18 cellular contexts compared by ENCODE assay signal in the genomic region with DNA sequence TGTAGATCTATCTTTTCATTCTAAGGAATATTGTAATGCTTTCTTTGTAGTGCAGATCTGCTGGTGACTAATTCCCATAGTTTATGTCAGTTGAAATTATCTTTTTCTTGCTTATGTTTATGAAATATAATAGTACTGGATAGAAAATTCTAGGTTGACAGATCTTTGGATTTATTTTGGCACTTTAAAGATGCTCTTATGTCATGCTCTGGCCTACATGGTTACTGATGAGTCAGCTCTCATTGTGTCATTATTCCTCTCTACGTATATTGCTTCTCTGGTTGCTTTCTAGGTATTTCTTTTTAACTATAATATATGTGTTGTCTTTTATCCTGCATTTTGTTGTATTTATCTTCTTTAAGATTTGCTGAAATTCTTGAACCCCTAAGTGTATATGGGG.
"Had no signal": no experiment of that assay in that cellular context is flagged by ENCODE, and none has a peak within 500 bp of the region (broad histone marks: within the 10 kb centered on the region; RNA-seq: fewer than 3 reads in every experiment).

No MANE protein-coding gene starts in this region.

- H3K27ac Mint-ChIP-seq: dendritic cell treated with granulocyte-macrophage colony-stimulating factor and Interleukin-4, amounts not matched to agents 40 ng/mL and 50 ng/mL, for 4 days; effector memory CD8-positive, alpha-beta T cell; naive thymus-derived CD8-positive, alpha-beta T cell had no signal

- H3K4me3 Mint-ChIP-seq: dendritic cell treated with granulocyte-macrophage colony-stimulating factor and Interleukin-4, amounts not matched to agents 40 ng/mL and 50 ng/mL, for 4 days; effector memory CD8-positive, alpha-beta T cell; naive thymus-derived CD8-positive, alpha-beta T cell had no signal

- H3K27ac ChIP-seq: esophagus squamous epithelium, heart left ventricle, neutrophil, psoas muscle, sigmoid colon had no signal

- H3K36me3 Mint-ChIP-seq: naive thymus-derived CD8-positive, alpha-beta T cell had no signal

- H3K27me3 ChIP-seq: esophagus squamous epithelium, heart left ventricle, neutrophil, sigmoid colon had no signal

- H3K4me1 ChIP-seq: esophagus squamous epithelium, heart left ventricle, psoas muscle had no signal

- H3K27me3 Mint-ChIP-seq: dendritic cell treated with granulocyte-macrophage colony-stimulating factor and Interleukin-4, amounts not matched to agents 40 ng/mL and 50 ng/mL, for 4 days; effector memory CD8-positive, alpha-beta T cell; naive thymus-derived CD8-positive, alpha-beta T cell had no signal

- H3K36me3 ChIP-seq: esophagus squamous epithelium, heart left ventricle, neutrophil, sigmoid colon had no signal

- ATAC-seq: effector memory CD8-positive, alpha-beta T cell; heart left ventricle; left lobe of liver; mucosa of descending colon; naive thymus-derived CD8-positive, alpha-beta T cell; psoas muscle had no signal

- H3K4me1 Mint-ChIP-seq: naive thymus-derived CD8-positive, alpha-beta T cell had no signal

- H3K4me3 ChIP-seq: esophagus squamous epithelium, heart left ventricle, mucosa of descending colon, psoas muscle, sigmoid colon had no signal

- H3K9me3 ChIP-seq: neutrophil, psoas muscle, sigmoid colon had no signal

- DNase-seq: effector memory CD8-positive, alpha-beta T cell; esophagus squamous epithelium; foreskin melanocyte; heart left ventricle; hippocampal formation; mucosa of descending colon; naive thymus-derived CD8-positive, alpha-beta T cell; psoas muscle; retina; sigmoid colon; small intestine; stimulated activated CD4-positive, alpha-beta T cell treated with anti-CD3 and anti-CD28 coated beads, Interleukin-12 subunit alpha, Interleukin-12 subunit beta, amount 100 ng/mL, for 4 hours; stimulated activated CD4-positive, alpha-beta T cell treated with anti-CD3 and anti-CD28 coated beads, Interleukin-2, amount 100 ng/mL, for 48 hours; stimulated activated naive CD4-positive, alpha-beta T cell treated with Interleukin-2 at 50 U/mL for 16 hours; trophoblast cell had no signal
